Comparison of ENCODE assay signal across 22 cellular contexts in genomic region chr1:41355761-41356160, GRCh38. TPM values are rescaled to one million over a fixed set of nuclear protein-coding genes. Genes with fewer than 3 reads are reported as not detected.
"Had no signal": no experiment of that assay in that cellular context is flagged by ENCODE, and none has a peak within 500 bp of the region (broad histone marks: within the 10 kb centered on the region; RNA-seq: fewer than 3 reads in every experiment).

No MANE protein-coding gene starts in this region.

- ATAC-seq: activated CD4-positive, alpha-beta T cell treated with anti-CD3 and anti-CD28 coated beads for 36 hours; activated T-cell treated with anti-CD3 and anti-CD28 coated beads, Interleukin-2, amount 50 U/mL, for 4 hours; esophagus mucosa had no signal

- H3K9me3 ChIP-seq: sigmoid colon had no signal

- H3K9me3 Mint-ChIP-seq: activated B cell treated with CpG ODN at 0.5 μM for 24 hours; activated naive CD4-positive, alpha-beta T cell treated with anti-CD3 and anti-CD28 coated beads, Interleukin-2, amount 10 ng/mL, durations not matched to agents 7 days and 5 days; activated T-cell treated with anti-CD3 and anti-CD28 coated beads, Interleukin-2, amount 50 U/mL, for 4 hours; dendritic cell treated with granulocyte-macrophage colony-stimulating factor and Interleukin-4, amounts not matched to agents 40 ng/mL and 50 ng/mL, for 4 days; nephron progenitor cell; T-helper 1 cell treated with Interleukin-12 subunit alpha and Interleukin-12 subunit beta and Interleukin-4 antibody, amounts not matched to agents 30 μg/mL and 1 μg/mL, for 36 hours had no signal

- H3K4me3 Mint-ChIP-seq: activated B cell treated with CpG ODN at 0.5 μM for 24 hours; activated CD4-positive, alpha-beta T cell treated with anti-CD3 and anti-CD28 coated beads for 36 hours; activated naive CD4-positive, alpha-beta T cell treated with anti-CD3 and anti-CD28 coated beads, Interleukin-2, amount 10 ng/mL, durations not matched to agents 7 days and 5 days; activated T-cell treated with anti-CD3 and anti-CD28 coated beads, Interleukin-2, amount 50 U/mL, for 4 hours; dendritic cell treated with granulocyte-macrophage colony-stimulating factor and Interleukin-4, amounts not matched to agents 40 ng/mL and 50 ng/mL, for 4 days; nephron progenitor cell; T-helper 1 cell treated with Interleukin-12 subunit alpha and Interleukin-12 subunit beta and Interleukin-4 antibody, amounts not matched to agents 30 μg/mL and 1 μg/mL, for 36 hours had no signal

- H3K4me1 Mint-ChIP-seq: activated naive CD4-positive, alpha-beta T cell treated with anti-CD3 and anti-CD28 coated beads, Interleukin-2, amount 10 ng/mL, durations not matched to agents 7 days and 5 days had no signal

- H3K4me2 ChIP-seq: smooth muscle cell had no signal

- H3K36me3 ChIP-seq: sigmoid colon had no signal

- H3K36me3 Mint-ChIP-seq: activated naive CD4-positive, alpha-beta T cell treated with anti-CD3 and anti-CD28 coated beads, Interleukin-2, amount 10 ng/mL, durations not matched to agents 7 days and 5 days had no signal

- DNase-seq: activated B cell treated with CpG ODN at 0.5 μM for 24 hours; activated CD4-positive, alpha-beta T cell treated with anti-CD3 and anti-CD28 coated beads for 36 hours; activated CD4-positive, alpha-beta T cell treated with anti-CD3 and anti-CD28 coated beads, Interleukin-2, amount 50 U/mL, for 48 hours; activated naive CD4-positive, alpha-beta T cell treated with anti-CD3 and anti-CD28 coated beads, Interleukin-2, amount 10 ng/mL, durations not matched to agents 7 days and 5 days; activated T-cell treated with anti-CD3 and anti-CD28 coated beads, Interleukin-2, amount 50 U/mL, for 4 hours; amygdala; cerebellar nuclear complex; effector CD4-positive, alpha-beta T cell; foreskin melanocyte; hippocampal formation; nephron progenitor cell; occipital lobe; posterior cingulate gyrus; sigmoid colon; stimulated activated CD4-positive, alpha-beta T cell treated with anti-CD3 and anti-CD28 coated beads, Interleukin-2, amount 100 ng/mL, for 48 hours; stimulated activated naive CD4-positive, alpha-beta T cell treated with Interleukin-2 at 50 U/mL for 16 hours; T1000 had no signal

- H3K27me3 ChIP-seq: sigmoid colon had no signal

- H3K27ac Mint-ChIP-seq: activated B cell treated with CpG ODN at 0.5 μM for 24 hours; activated CD4-positive, alpha-beta T cell treated with anti-CD3 and anti-CD28 coated beads for 36 hours; activated naive CD4-positive, alpha-beta T cell treated with anti-CD3 and anti-CD28 coated beads, Interleukin-2, amount 10 ng/mL, durations not matched to agents 7 days and 5 days; dendritic cell treated with granulocyte-macrophage colony-stimulating factor and Interleukin-4, amounts not matched to agents 40 ng/mL and 50 ng/mL, for 4 days; nephron progenitor cell; T-helper 1 cell treated with Interleukin-12 subunit alpha and Interleukin-12 subunit beta and Interleukin-4 antibody, amounts not matched to agents 30 μg/mL and 1 μg/mL, for 36 hours had no signal

- H3K27ac ChIP-seq: sigmoid colon had no signal

- H3K4me3 ChIP-seq: sigmoid colon, smooth muscle cell had no signal

RNA-seq across cellular contexts. Expression of gene FOXO6, which starts 5.5 kb away (rescaled TPM):
- total RNA-seq: bronchial epithelial cell, esophagus mucosa had no signal
